27 cellular contexts compared by ENCODE assay signal in the genomic region with DNA sequence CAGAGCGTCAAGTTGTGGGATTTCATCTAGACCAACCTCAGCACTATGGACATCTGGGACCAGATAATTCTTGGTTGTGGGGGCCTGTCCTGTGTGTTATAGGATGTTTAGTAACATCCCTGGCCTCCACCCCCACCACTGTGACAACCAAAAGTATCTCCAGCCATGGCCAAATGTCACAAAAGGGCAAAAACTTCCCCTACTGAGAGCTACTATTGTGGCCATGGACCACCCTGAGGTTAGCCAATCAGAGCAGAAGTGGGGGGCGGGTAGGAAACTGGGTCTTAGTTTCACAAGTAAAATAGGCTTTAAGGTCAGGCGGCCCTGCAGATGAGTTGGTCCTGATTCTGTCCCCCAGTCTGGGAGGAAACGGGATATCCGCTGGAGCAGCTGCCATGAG. TPM values are rescaled to one million over a fixed set of nuclear protein-coding genes. Genes with fewer than 3 reads are reported as not detected.
"Had no signal": no experiment of that assay in that cellular context is flagged by ENCODE, and none has a peak within 500 bp of the region (broad histone marks: within the 10 kb centered on the region; RNA-seq: fewer than 3 reads in every experiment).

No MANE protein-coding gene starts in this region.

- H3K4me1 ChIP-seq: adrenal gland, ascending aorta, colonic mucosa, left lung, pancreas, psoas muscle, right atrium auricular region, spleen, tibial artery had no signal

- H3K27me3 ChIP-seq: adrenal gland, ascending aorta, colonic mucosa, dorsolateral prefrontal cortex, left lung, neutrophil, pancreas, right atrium auricular region, spleen, tibial artery had no signal

- H3K4me1 Mint-ChIP-seq: activated CD4-positive, alpha-beta T cell treated with anti-CD3 and anti-CD28 coated beads, Interleukin-2, amount 10 ng/mL, durations not matched to agents 7 days and 5 days; activated naive CD4-positive, alpha-beta T cell treated with anti-CD3 and anti-CD28 coated beads, Interleukin-2, amount 50 U/mL, for 24 hours; central memory CD8-positive, alpha-beta T cell; mesothelial cell of epicardium; naive thymus-derived CD8-positive, alpha-beta T cell had no signal

- H3K27ac Mint-ChIP-seq: activated CD4-positive, alpha-beta T cell treated with anti-CD3 and anti-CD28 coated beads, Interleukin-2, amount 10 ng/mL, durations not matched to agents 7 days and 5 days; activated naive CD4-positive, alpha-beta T cell treated with anti-CD3 and anti-CD28 coated beads, Interleukin-2, amount 50 U/mL, for 24 hours; effector memory CD8-positive, alpha-beta T cell; mesothelial cell of epicardium; naive thymus-derived CD8-positive, alpha-beta T cell; T-helper 2 cell treated with Interferon-gamma antibody and Interleukin-4, amounts not matched to agents 5 μg/mL and 100 μg/mL, for 36 hours had no signal

- DNase-seq: activated CD4-positive, alpha-beta T cell treated with anti-CD3 and anti-CD28 coated beads, Interleukin-2, amount 10 ng/mL, durations not matched to agents 7 days and 5 days; activated CD4-positive, CD25-positive, alpha-beta regulatory T cell treated with anti-CD3 and anti-CD28 coated beads, Interleukin-2, amount 50 U/mL, for 72 hours; activated gamma-delta T cell treated with Interleukin-2 at 50 U/mL for 16 hours; colonic mucosa; dorsolateral prefrontal cortex; effector memory CD8-positive, alpha-beta T cell; hippocampal formation; kidney glomerular epithelial cell; left lung; naive thymus-derived CD8-positive, alpha-beta T cell; pancreas; psoas muscle; spleen; stimulated activated CD4-positive, alpha-beta T cell treated with anti-CD3 and anti-CD28 coated beads, Interleukin-4, amount 100 ng/mL, for 24 hours; stimulated activated naive CD8-positive, alpha-beta T cell treated with anti-CD3 and anti-CD28 coated beads, Interleukin-15, amount 100 ng/mL, for 72 hours; tibial artery had no signal

- H3K4me3 ChIP-seq: adrenal gland, ascending aorta, colonic mucosa, dorsolateral prefrontal cortex, left lung, pancreas, psoas muscle, right atrium auricular region, spleen, tibial artery had no signal

- H3K36me3 ChIP-seq: colonic mucosa, pancreas had no signal

- H3K27me3 Mint-ChIP-seq: activated CD4-positive, alpha-beta T cell treated with anti-CD3 and anti-CD28 coated beads, Interleukin-2, amount 10 ng/mL, durations not matched to agents 7 days and 5 days; activated naive CD4-positive, alpha-beta T cell treated with anti-CD3 and anti-CD28 coated beads, Interleukin-2, amount 50 U/mL, for 24 hours; naive thymus-derived CD8-positive, alpha-beta T cell; stimulated activated naive CD8-positive, alpha-beta T cell treated with anti-CD3 and anti-CD28 coated beads, Interleukin-15, amount 100 ng/mL, for 72 hours had no signal

- H3K9me3 Mint-ChIP-seq: activated naive CD4-positive, alpha-beta T cell treated with anti-CD3 and anti-CD28 coated beads, Interleukin-2, amount 50 U/mL, for 24 hours; central memory CD8-positive, alpha-beta T cell; effector memory CD8-positive, alpha-beta T cell; mesothelial cell of epicardium; naive thymus-derived CD8-positive, alpha-beta T cell had no signal

- H3K27ac ChIP-seq: adrenal gland, ascending aorta, colonic mucosa, dorsolateral prefrontal cortex, left lung, neutrophil, pancreas, psoas muscle, right atrium auricular region, spleen, tibial artery, VCaP had no signal

- ATAC-seq: effector memory CD8-positive, alpha-beta T cell; esophagus mucosa; left lung; naive thymus-derived CD8-positive, alpha-beta T cell; pancreas; psoas muscle had no signal

- H3K9me3 ChIP-seq: adrenal gland, ascending aorta, colonic mucosa, neutrophil, pancreas, psoas muscle, right atrium auricular region, tibial artery had no signal

- H3K36me3 Mint-ChIP-seq: naive thymus-derived CD8-positive, alpha-beta T cell had no signal

- H3K4me3 Mint-ChIP-seq: activated CD4-positive, alpha-beta T cell treated with anti-CD3 and anti-CD28 coated beads, Interleukin-2, amount 10 ng/mL, durations not matched to agents 7 days and 5 days; activated naive CD4-positive, alpha-beta T cell treated with anti-CD3 and anti-CD28 coated beads, Interleukin-2, amount 50 U/mL, for 24 hours; central memory CD8-positive, alpha-beta T cell; effector memory CD8-positive, alpha-beta T cell; mesothelial cell of epicardium; naive thymus-derived CD8-positive, alpha-beta T cell; T-helper 2 cell treated with Interferon-gamma antibody and Interleukin-4, amounts not matched to agents 5 μg/mL and 100 μg/mL, for 36 hours had no signal

RNA-seq across cellular contexts. Expression of a gene that starts 49.3 kb away (rescaled TPM):
- total RNA-seq: endothelial cell of umbilical vein had no signal

RNA-seq across cellular contexts. Expression of a gene that starts 54.6 kb away (rescaled TPM):
- total RNA-seq: ascending aorta, right atrium auricular region had no signal
